ENCODE assay signal across 1 cellular context in the genomic region with DNA sequence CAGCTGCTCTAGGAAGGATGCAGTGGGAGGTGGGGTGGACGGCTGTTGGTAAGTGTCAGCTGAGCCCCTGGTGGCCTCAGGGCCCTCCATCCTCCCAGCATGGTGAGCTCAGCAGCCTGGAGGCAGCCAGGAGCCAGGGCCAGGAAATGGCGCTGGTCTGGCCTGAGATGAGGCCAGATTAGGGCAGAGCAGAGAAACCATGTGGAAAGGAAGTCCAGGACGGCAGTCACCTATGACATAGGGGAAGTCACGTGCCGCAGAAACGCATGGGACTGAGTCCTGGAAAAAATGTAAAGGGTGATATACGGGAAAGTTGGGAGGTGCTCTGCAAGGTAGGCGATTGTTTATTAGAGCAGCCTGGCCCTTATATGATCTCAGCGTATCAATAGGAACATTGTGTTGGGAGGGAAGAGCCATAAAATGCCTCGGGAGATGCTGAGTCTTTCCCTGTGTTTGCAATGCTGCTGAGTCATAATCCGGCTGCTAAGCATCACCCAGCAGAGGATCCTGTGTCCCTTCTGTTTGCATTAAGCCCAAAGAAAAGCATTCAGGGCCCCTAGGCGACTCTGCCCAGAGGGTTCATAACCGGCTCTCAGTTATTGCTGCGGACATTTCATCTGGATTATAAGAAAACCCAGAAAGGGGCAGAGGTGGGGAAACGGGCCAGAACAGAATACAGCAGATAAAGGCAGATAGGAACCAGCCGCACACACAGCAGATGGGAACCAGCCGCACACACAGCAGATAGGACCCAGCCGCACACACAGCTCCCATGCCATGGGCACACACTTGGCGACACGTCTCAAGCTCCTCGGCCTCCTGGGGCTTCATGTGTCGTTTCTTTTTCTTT.
TF ChIP-seq lines count a peak whose summit lies in the region.

No MANE protein-coding gene starts in this region.

TF ChIP-seq in HepG2, 621 proteins besides CTCF, POLR2A, EP300 and RAD21 (continued from another document and continues in another):
- TF ChIP-seq, protein P1, sequence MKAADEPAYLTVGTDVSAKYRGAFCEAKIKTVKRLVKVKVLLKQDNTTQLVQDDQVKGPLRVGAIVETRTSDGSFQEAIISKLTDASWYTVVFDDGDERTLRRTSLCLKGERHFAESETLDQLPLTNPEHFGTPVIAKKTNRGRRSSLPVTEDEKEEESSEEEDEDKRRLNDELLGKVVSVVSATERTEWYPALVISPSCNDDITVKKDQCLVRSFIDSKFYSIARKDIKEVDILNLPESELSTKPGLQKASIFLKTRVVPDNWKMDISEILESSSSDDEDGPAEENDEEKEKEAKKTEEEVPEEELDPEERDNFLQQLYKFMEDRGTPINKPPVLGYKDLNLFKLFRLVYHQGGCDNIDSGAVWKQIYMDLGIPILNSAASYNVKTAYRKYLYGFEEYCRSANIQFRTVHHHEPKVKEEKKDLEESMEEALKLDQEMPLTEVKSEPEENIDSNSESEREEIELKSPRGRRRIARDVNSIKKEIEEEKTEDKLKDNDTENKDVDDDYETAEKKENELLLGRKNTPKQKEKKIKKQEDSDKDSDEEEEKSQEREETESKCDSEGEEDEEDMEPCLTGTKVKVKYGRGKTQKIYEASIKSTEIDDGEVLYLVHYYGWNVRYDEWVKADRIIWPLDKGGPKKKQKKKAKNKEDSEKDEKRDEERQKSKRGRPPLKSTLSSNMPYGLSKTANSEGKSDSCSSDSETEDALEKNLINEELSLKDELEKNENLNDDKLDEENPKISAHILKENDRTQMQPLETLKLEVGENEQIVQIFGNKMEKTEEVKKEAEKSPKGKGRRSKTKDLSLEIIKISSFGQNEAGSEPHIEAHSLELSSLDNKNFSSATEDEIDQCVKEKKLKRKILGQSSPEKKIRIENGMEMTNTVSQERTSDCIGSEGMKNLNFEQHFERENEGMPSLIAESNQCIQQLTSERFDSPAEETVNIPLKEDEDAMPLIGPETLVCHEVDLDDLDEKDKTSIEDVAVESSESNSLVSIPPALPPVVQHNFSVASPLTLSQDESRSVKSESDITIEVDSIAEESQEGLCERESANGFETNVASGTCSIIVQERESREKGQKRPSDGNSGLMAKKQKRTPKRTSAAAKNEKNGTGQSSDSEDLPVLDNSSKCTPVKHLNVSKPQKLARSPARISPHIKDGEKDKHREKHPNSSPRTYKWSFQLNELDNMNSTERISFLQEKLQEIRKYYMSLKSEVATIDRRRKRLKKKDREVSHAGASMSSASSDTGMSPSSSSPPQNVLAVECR (CRISPR knock-in tag; IDR thresholded peaks at IDR 0.05; ENCODE audit: borderline replicate concordance): peak; percentile 18; the same call in 1 of the 2 replicates
- no peak for TF ChIP-seq DR1 (CRISPR knock-in tag; IDR thresholded peaks at IDR 0.05)
- TF ChIP-seq, protein P2, sequence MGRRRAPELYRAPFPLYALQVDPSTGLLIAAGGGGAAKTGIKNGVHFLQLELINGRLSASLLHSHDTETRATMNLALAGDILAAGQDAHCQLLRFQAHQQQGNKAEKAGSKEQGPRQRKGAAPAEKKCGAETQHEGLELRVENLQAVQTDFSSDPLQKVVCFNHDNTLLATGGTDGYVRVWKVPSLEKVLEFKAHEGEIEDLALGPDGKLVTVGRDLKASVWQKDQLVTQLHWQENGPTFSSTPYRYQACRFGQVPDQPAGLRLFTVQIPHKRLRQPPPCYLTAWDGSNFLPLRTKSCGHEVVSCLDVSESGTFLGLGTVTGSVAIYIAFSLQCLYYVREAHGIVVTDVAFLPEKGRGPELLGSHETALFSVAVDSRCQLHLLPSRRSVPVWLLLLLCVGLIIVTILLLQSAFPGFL (CRISPR knock-in tag; IDR thresholded peaks at IDR 0.05): no peak
- no peak for TF ChIP-seq PPARG (CRISPR knock-in tag; conservative IDR thresholded peaks at IDR 0.05)
- no peak for TF ChIP-seq ZNF616 (CRISPR knock-in tag; IDR thresholded peaks at IDR 0.05; ENCODE audit: low read depth)
- TF ChIP-seq ZNF614 (CRISPR knock-in tag; IDR thresholded peaks at IDR 0.05; ENCODE audit: borderline replicate concordance): 0 out of 2 replicates have a peak, but pooled peaks have one; percentile 38
- TF ChIP-seq ONECUT2 (CRISPR knock-in tag; IDR thresholded peaks at IDR 0.05): no peak
- TF ChIP-seq, protein P3, sequence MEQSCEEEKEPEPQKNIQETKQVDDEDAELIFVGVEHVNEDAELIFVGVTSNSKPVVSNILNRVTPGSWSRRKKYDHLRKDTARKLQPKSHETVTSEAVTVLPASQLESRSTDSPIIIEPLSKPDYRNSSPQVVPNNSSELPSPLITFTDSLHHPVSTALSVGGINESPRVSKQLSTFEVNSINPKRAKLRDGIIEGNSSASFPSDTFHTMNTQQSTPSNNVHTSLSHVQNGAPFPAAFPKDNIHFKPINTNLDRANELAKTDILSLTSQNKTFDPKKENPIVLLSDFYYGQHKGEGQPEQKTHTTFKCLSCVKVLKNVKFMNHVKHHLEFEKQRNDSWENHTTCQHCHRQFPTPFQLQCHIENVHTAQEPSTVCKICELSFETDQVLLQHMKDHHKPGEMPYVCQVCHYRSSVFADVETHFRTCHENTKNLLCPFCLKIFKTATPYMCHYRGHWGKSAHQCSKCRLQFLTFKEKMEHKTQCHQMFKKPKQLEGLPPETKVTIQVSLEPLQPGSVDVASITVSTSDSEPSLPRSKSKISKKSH (CRISPR knock-in tag; IDR thresholded peaks at IDR 0.05; ENCODE audit: borderline replicate concordance): no peak
- TF ChIP-seq NR3C1 (CRISPR knock-in tag; IDR thresholded peaks at IDR 0.05): no peak
- TF ChIP-seq, protein P4, sequence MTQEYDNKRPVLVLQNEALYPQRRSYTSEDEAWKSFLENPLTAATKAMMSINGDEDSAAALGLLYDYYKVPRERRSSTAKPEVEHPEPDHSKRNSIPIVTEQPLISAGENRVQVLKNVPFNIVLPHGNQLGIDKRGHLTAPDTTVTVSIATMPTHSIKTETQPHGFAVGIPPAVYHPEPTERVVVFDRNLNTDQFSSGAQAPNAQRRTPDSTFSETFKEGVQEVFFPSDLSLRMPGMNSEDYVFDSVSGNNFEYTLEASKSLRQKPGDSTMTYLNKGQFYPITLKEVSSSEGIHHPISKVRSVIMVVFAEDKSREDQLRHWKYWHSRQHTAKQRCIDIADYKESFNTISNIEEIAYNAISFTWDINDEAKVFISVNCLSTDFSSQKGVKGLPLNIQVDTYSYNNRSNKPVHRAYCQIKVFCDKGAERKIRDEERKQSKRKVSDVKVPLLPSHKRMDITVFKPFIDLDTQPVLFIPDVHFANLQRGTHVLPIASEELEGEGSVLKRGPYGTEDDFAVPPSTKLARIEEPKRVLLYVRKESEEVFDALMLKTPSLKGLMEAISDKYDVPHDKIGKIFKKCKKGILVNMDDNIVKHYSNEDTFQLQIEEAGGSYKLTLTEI (CRISPR knock-in tag; conservative IDR thresholded peaks at IDR 0.05): no peak
- TF ChIP-seq MAFG (CRISPR knock-in tag; IDR thresholded peaks at IDR 0.05): peak; percentile 92
- TF ChIP-seq ZNF160 (CRISPR knock-in tag; IDR thresholded peaks at IDR 0.05): no peak
- TF ChIP-seq NFE2 (CRISPR knock-in tag; IDR thresholded peaks at IDR 0.05): peak; percentile 96
- TF ChIP-seq NFRKB (IDR thresholded peaks at IDR 0.05): no peak
- TF ChIP-seq CBX5 (CRISPR knock-in tag; IDR thresholded peaks at IDR 0.05; ENCODE audit: borderline replicate concordance): no peak
- TF ChIP-seq ZNF678 (CRISPR knock-in tag; IDR thresholded peaks at IDR 0.05): no peak
- no peak for TF ChIP-seq FOXJ3 (CRISPR knock-in tag; IDR thresholded peaks at IDR 0.05; ENCODE audit: borderline replicate concordance)
- TF ChIP-seq MAFF (IDR thresholded peaks at IDR 0.05; ENCODE audit: low read depth, low read length): peak; percentile 89
- 0 out of 2 replicates have a peak, but pooled peaks have one; percentile 25 for TF ChIP-seq GFI1 (CRISPR knock-in tag; IDR thresholded peaks at IDR 0.05; ENCODE audit: borderline replicate concordance)
- no peak for TF ChIP-seq CENPT (CRISPR knock-in tag; IDR thresholded peaks at IDR 0.05; ENCODE audit: low read depth)
- no peak for TF ChIP-seq ZMYM4 (CRISPR knock-in tag; IDR thresholded peaks at IDR 0.05)
- no peak for TF ChIP-seq ZNF33B (CRISPR knock-in tag; IDR thresholded peaks at IDR 0.05)
- no peak for TF ChIP-seq NBN (conservative IDR thresholded peaks at IDR 0.05)
- no peak for TF ChIP-seq POLR2AphosphoS2 (IDR thresholded peaks at IDR 0.05; ENCODE audit: low read depth, low read length)
- no peak for TF ChIP-seq THYN1 (CRISPR knock-in tag; IDR thresholded peaks at IDR 0.05; ENCODE audit: borderline replicate concordance, low read depth)
- no peak for TF ChIP-seq SMARCE1 (IDR thresholded peaks at IDR 0.05; ENCODE audit: borderline replicate concordance)
- no peak for TF ChIP-seq ZNF720 (CRISPR knock-in tag; IDR thresholded peaks at IDR 0.05)
- TF ChIP-seq, protein P5, sequence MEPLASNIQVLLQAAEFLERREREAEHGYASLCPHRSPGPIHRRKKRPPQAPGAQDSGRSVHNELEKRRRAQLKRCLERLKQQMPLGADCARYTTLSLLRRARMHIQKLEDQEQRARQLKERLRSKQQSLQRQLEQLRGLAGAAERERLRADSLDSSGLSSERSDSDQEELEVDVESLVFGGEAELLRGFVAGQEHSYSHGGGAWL (CRISPR knock-in tag; IDR thresholded peaks at IDR 0.05): no peak
- TF ChIP-seq, protein P6, sequence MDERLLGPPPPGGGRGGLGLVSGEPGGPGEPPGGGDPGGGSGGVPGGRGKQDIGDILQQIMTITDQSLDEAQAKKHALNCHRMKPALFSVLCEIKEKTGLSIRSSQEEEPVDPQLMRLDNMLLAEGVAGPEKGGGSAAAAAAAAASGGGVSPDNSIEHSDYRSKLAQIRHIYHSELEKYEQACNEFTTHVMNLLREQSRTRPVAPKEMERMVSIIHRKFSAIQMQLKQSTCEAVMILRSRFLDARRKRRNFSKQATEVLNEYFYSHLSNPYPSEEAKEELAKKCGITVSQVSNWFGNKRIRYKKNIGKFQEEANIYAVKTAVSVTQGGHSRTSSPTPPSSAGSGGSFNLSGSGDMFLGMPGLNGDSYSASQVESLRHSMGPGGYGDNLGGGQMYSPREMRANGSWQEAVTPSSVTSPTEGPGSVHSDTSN (CRISPR knock-in tag; IDR thresholded peaks at IDR 0.05): no peak
- TF ChIP-seq TP53 (CRISPR knock-in tag; conservative IDR thresholded peaks at IDR 0.05): no peak
- no peak for TF ChIP-seq CEBPG (CRISPR knock-in tag; IDR thresholded peaks at IDR 0.05)
- TF ChIP-seq ZNF10 (CRISPR knock-in tag; IDR thresholded peaks at IDR 0.05; ENCODE audit: borderline replicate concordance, low read depth): no peak
- peak; percentile 40; the same call in 1 of the 2 replicates for TF ChIP-seq SIN3A (IDR thresholded peaks at IDR 0.05; ENCODE audit: borderline replicate concordance, low read depth, low read length)
- TF ChIP-seq ZSCAN25 (CRISPR knock-in tag; IDR thresholded peaks at IDR 0.05): no peak
- no peak for TF ChIP-seq ZNF674 (CRISPR knock-in tag; IDR thresholded peaks at IDR 0.05; ENCODE audit: low read depth)
- TF ChIP-seq, protein P7, sequence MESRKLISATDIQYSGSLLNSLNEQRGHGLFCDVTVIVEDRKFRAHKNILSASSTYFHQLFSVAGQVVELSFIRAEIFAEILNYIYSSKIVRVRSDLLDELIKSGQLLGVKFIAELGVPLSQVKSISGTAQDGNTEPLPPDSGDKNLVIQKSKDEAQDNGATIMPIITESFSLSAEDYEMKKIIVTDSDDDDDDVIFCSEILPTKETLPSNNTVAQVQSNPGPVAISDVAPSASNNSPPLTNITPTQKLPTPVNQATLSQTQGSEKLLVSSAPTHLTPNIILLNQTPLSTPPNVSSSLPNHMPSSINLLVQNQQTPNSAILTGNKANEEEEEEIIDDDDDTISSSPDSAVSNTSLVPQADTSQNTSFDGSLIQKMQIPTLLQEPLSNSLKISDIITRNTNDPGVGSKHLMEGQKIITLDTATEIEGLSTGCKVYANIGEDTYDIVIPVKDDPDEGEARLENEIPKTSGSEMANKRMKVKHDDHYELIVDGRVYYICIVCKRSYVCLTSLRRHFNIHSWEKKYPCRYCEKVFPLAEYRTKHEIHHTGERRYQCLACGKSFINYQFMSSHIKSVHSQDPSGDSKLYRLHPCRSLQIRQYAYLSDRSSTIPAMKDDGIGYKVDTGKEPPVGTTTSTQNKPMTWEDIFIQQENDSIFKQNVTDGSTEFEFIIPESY (CRISPR knock-in tag; IDR thresholded peaks at IDR 0.05): 0 out of 2 replicates have a peak, but pooled peaks have one; percentile 21
- TF ChIP-seq ZNF24 (IDR thresholded peaks at IDR 0.05): no peak
- no peak for TF ChIP-seq ARHGAP35 (CRISPR knock-in tag; IDR thresholded peaks at IDR 0.05; ENCODE audit: borderline replicate concordance)
- TF ChIP-seq ZNF350 (CRISPR knock-in tag; IDR thresholded peaks at IDR 0.05; ENCODE audit: borderline replicate concordance, low read depth): peak; percentile 42; the same call in 1 of the 2 replicates
- no peak for TF ChIP-seq ZNF570 (CRISPR knock-in tag; IDR thresholded peaks at IDR 0.05; ENCODE audit: borderline replicate concordance)
- no peak for TF ChIP-seq ZNF432 (CRISPR knock-in tag; IDR thresholded peaks at IDR 0.05; ENCODE audit: borderline replicate concordance)
- TF ChIP-seq, protein P8, sequence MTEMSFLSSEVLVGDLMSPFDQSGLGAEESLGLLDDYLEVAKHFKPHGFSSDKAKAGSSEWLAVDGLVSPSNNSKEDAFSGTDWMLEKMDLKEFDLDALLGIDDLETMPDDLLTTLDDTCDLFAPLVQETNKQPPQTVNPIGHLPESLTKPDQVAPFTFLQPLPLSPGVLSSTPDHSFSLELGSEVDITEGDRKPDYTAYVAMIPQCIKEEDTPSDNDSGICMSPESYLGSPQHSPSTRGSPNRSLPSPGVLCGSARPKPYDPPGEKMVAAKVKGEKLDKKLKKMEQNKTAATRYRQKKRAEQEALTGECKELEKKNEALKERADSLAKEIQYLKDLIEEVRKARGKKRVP (CRISPR knock-in tag; IDR thresholded peaks at IDR 0.05): no peak
- TF ChIP-seq ZBTB38 (CRISPR knock-in tag; IDR thresholded peaks at IDR 0.05): peak; percentile 34; the same call in 1 of the 2 replicates
- TF ChIP-seq ZNF629 (CRISPR knock-in tag; conservative IDR thresholded peaks at IDR 0.05): no peak
- no peak for TF ChIP-seq ZNF343 (CRISPR knock-in tag; IDR thresholded peaks at IDR 0.05)
- TF ChIP-seq, protein P9, sequence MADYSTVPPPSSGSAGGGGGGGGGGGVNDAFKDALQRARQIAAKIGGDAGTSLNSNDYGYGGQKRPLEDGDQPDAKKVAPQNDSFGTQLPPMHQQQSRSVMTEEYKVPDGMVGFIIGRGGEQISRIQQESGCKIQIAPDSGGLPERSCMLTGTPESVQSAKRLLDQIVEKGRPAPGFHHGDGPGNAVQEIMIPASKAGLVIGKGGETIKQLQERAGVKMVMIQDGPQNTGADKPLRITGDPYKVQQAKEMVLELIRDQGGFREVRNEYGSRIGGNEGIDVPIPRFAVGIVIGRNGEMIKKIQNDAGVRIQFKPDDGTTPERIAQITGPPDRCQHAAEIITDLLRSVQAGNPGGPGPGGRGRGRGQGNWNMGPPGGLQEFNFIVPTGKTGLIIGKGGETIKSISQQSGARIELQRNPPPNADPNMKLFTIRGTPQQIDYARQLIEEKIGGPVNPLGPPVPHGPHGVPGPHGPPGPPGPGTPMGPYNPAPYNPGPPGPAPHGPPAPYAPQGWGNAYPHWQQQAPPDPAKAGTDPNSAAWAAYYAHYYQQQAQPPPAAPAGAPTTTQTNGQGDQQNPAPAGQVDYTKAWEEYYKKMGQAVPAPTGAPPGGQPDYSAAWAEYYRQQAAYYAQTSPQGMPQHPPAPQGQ (CRISPR knock-in tag; IDR thresholded peaks at IDR 0.05; ENCODE audit: borderline replicate concordance): no peak
- TF ChIP-seq IKZF1 (IDR thresholded peaks at IDR 0.05): no peak
- TF ChIP-seq SPEN (CRISPR knock-in tag; IDR thresholded peaks at IDR 0.05; ENCODE audit: low read depth): no peak
- no peak for TF ChIP-seq SETDB1 (CRISPR knock-in tag; IDR thresholded peaks at IDR 0.05; ENCODE audit: borderline replicate concordance)
- 0 out of 2 replicates have a peak, but pooled peaks have one; percentile 45 for TF ChIP-seq CHCHD3 (CRISPR knock-in tag; IDR thresholded peaks at IDR 0.05)
- no peak for TF ChIP-seq SYNCRIP (IDR thresholded peaks at IDR 0.05; ENCODE audit: insufficient read depth, low read depth, low read length)
- TF ChIP-seq ZNF562 (CRISPR knock-in tag; IDR thresholded peaks at IDR 0.05; ENCODE audit: borderline replicate concordance): no peak
- TF ChIP-seq ZNF138 (CRISPR knock-in tag; IDR thresholded peaks at IDR 0.05; ENCODE audit: low read depth): no peak
